Comparison of ENCODE assay signal across 8 cellular contexts in the genomic region with DNA sequence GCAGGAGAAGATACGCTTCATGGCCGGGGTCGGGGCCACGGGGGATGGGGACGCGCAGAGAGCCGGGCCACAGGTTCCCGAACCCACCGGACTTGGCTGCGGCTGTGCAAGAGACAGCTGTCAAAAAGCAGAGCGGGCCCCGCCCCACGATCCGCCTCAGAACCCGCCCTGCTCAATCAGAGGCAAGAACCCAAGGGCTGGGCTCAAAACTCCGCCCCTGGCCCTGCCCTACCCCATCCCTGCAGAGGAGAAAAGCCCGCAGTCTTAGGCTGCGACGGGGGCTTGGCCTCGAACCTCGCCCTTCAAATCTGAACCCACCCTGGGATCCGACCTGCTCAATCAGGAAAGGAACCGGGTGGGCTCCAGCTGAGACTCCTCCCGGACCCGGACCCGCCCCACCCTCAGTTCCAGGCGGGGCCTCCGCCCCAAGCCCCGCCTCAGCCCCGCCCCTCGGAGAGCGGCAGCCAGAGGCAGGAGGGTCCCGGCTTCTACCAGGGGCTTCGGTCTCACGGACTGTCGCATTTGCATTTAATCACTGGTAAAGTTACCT. TPM values are rescaled to one million over a fixed set of nuclear protein-coding genes. Genes with fewer than 3 reads are reported as not detected.
DNase-seq lines count a peak whose midpoint lies in the region; ATAC-seq and TF ChIP-seq lines count a peak whose summit lies in the region.

A gene with protein sequence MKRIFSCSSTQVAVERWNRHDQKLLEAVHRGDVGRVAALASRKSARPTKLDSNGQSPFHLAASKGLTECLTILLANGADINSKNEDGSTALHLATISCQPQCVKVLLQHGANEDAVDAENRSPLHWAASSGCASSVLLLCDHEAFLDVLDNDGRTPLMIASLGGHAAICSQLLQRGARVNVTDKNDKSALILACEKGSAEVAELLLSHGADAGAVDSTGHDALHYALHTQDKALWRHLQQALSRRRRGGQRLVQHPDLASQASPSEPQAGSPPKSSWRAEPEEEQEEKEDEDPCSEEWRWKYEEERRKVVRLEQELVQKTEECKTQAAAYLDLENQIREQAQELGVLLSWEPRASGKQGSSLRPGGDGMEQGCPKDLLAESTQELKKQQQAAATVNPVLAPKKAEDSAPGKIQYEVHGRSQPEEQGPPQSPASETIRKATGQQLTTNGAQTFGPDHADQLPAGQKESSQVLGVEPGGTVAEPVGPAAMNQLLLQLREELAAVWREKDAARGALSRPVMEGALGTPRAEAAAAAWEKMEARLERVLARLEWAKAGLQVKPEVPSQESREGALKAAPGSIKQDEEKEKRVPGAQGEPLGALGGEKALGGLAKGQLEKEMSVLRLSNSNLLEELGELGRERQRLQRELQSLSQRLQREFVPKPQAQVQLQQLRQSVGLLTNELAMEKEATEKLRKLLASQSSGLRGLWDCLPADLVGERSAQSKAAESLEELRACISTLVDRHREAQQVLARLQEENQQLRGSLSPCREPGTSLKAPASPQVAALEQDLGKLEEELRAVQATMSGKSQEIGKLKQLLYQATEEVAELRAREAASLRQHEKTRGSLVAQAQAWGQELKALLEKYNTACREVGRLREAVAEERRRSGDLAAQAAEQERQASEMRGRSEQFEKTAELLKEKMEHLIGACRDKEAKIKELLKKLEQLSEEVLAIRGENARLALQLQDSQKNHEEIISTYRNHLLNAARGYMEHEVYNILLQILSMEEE (minus strand): TSS at position 129 of the 550 bp plus-strand sequence. CDS start 108 bp downstream, at position 21.

- no peak for TF ChIP-seq CTCF in liver (IDR thresholded peaks at IDR 0.05; ENCODE audit: low read depth, low read length, missing input control)

- peak within 1 kb of the TSS; percentile 63 to 81 (median 76) for H3K4me3 ChIP-seq in liver (ENCODE audit: low read depth in 1 of 3, low read length in 3 of 3)

- H3K27me3 ChIP-seq in liver (ENCODE audit: control insufficient read depth in 4 of 4, insufficient read depth in 4 of 4, low read length in 3 of 4): no peaks in the 10 kb centered on the region

- H3K4me1 ChIP-seq in liver (ENCODE audit: control insufficient read depth in 4 of 4, insufficient read depth in 4 of 4, low read length in 3 of 4): peaks cover 0 to 13% (median 6%) of the 10 kb centered on the region in 4 donors

- no peak for TF ChIP-seq RAD21 in liver (IDR thresholded peaks at IDR 0.05)

- 2% methylated on average over 36 of the region's 36 CpGs for WGBS in liver

- H3K36me3 ChIP-seq in liver (ENCODE audit: control insufficient read depth in 4 of 4, insufficient read depth in 3 of 4, low read depth in 1 of 4, low read length in 3 of 4): no peaks in the 10 kb centered on the region

- H3K9me3 ChIP-seq in liver (ENCODE audit: control insufficient read depth in 4 of 4, low read length in 3 of 4): no peaks in the 10 kb centered on the region

- H3K27ac ChIP-seq in liver (ENCODE audit: low read depth in 1 of 2, low read length in 2 of 2): no peak within 1 kb of the TSS

- H3K9ac ChIP-seq in liver (ENCODE audit: low read depth in 1 of 2, low read length in 2 of 2): no peak within 1 kb of the TSS

- ATAC-seq in GM19328 (IDR thresholded peaks at IDR 0.05; ENCODE audit: unreplicated experiment) (peak; percentile 99), HG03432 (IDR thresholded peaks at IDR 0.05; ENCODE audit: unreplicated experiment) (peak; percentile 98)

- DNase-seq in AML-193 (lab: John Stamatoyannopoulos, UW) (peak; percentile 58), NCI-H510A treated with DMSO at 0.1 percent for 48 hours (lab: John Stamatoyannopoulos, UW) (peak; percentile 73), dedifferentiated amniotic fluid mesenchymal stem cell (ENCODE audit: extremely low spot score) (peak; percentile 39)
- peak; percentile 86 for DNase-seq in activated CD4-positive, alpha-beta T cell treated with anti-CD3 and anti-CD28 coated beads, Interleukin-2, amount 50 U/mL, for 1 hour
- DNase-seq in stimulated activated CD4-positive, alpha-beta T cell treated with anti-CD3 and anti-CD28 coated beads, Interleukin-2, amount 100 ng/mL, for 24 hours: peak; percentile 91 to 93

TF ChIP-seq in liver, 16 proteins besides CTCF, POLR2A, EP300 and RAD21:
- TF ChIP-seq YY1 (IDR thresholded peaks at IDR 0.05) (no peak), JUND (IDR thresholded peaks at IDR 0.05) (no peak), TAF1 (conservative IDR thresholded peaks at IDR 0.05) (no peak), FOXA2 (IDR thresholded peaks at IDR 0.05) (no peak), FOXA1 (IDR thresholded peaks at IDR 0.05) (no peak), HNF4A (conservative IDR thresholded peaks at IDR 0.05) (no peak), RXRA (IDR thresholded peaks at IDR 0.05) (no peak), HNF4G (IDR thresholded peaks at IDR 0.05) (no peak), NR2F2 (IDR thresholded peaks at IDR 0.05) (no peak)
- TF ChIP-seq, protein P1, sequence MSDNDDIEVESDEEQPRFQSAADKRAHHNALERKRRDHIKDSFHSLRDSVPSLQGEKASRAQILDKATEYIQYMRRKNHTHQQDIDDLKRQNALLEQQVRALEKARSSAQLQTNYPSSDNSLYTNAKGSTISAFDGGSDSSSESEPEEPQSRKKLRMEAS (IDR thresholded peaks at IDR 0.05): no peak
- TF ChIP-seq, protein P2, sequence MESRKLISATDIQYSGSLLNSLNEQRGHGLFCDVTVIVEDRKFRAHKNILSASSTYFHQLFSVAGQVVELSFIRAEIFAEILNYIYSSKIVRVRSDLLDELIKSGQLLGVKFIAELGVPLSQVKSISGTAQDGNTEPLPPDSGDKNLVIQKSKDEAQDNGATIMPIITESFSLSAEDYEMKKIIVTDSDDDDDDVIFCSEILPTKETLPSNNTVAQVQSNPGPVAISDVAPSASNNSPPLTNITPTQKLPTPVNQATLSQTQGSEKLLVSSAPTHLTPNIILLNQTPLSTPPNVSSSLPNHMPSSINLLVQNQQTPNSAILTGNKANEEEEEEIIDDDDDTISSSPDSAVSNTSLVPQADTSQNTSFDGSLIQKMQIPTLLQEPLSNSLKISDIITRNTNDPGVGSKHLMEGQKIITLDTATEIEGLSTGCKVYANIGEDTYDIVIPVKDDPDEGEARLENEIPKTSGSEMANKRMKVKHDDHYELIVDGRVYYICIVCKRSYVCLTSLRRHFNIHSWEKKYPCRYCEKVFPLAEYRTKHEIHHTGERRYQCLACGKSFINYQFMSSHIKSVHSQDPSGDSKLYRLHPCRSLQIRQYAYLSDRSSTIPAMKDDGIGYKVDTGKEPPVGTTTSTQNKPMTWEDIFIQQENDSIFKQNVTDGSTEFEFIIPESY (IDR thresholded peaks at IDR 0.05): no peak
- TF ChIP-seq, protein P3, sequence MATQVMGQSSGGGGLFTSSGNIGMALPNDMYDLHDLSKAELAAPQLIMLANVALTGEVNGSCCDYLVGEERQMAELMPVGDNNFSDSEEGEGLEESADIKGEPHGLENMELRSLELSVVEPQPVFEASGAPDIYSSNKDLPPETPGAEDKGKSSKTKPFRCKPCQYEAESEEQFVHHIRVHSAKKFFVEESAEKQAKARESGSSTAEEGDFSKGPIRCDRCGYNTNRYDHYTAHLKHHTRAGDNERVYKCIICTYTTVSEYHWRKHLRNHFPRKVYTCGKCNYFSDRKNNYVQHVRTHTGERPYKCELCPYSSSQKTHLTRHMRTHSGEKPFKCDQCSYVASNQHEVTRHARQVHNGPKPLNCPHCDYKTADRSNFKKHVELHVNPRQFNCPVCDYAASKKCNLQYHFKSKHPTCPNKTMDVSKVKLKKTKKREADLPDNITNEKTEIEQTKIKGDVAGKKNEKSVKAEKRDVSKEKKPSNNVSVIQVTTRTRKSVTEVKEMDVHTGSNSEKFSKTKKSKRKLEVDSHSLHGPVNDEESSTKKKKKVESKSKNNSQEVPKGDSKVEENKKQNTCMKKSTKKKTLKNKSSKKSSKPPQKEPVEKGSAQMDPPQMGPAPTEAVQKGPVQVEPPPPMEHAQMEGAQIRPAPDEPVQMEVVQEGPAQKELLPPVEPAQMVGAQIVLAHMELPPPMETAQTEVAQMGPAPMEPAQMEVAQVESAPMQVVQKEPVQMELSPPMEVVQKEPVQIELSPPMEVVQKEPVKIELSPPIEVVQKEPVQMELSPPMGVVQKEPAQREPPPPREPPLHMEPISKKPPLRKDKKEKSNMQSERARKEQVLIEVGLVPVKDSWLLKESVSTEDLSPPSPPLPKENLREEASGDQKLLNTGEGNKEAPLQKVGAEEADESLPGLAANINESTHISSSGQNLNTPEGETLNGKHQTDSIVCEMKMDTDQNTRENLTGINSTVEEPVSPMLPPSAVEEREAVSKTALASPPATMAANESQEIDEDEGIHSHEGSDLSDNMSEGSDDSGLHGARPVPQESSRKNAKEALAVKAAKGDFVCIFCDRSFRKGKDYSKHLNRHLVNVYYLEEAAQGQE (IDR thresholded peaks at IDR 0.05): no peak
- TF ChIP-seq, protein P4, sequence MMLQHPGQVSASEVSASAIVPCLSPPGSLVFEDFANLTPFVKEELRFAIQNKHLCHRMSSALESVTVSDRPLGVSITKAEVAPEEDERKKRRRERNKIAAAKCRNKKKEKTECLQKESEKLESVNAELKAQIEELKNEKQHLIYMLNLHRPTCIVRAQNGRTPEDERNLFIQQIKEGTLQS (IDR thresholded peaks at IDR 0.05): no peak

RNA-seq across cellular contexts. Expression of the gene that starts here (rescaled TPM):
- 1 to 10 TPM in 1 of 2 donors, under 1 TPM in 1; 0.05 to 1.2 TPM for total RNA-seq in liver
- 1 to 10 TPM; 1.6 to 1.9 TPM for polyA plus RNA-seq in liver

Comparison
In these comparisons a context has a peak if more than half of its experiments do, and no peak if none do; other contexts are left out.
1. DNase-seq: peak in every context shown above with its lines; median percentile 92 in stimulated activated CD4-positive, alpha-beta T cell treated with anti-CD3 and anti-CD28 coated beads, Interleukin-2, amount 100 ng/mL, for 24 hours; 86 in activated CD4-positive, alpha-beta T cell treated with anti-CD3 and anti-CD28 coated beads, Interleukin-2, amount 50 U/mL, for 1 hour; 73 in NCI-H510A treated with DMSO at 0.1 percent for 48 hours; 58 in AML-193; 39 in dedifferentiated amniotic fluid mesenchymal stem cell.